In genomic region chr2:210476194-210477128, GRCh38 we compare ENCODE assay signal across 8 cellular contexts. TPM values are rescaled to one million over a fixed set of nuclear protein-coding genes. Genes with fewer than 3 reads are reported as not detected.
DNase-seq lines count a peak whose midpoint lies in the region; ATAC-seq and TF ChIP-seq lines count a peak whose summit lies in the region.

Gene LANCL1, minus strand, starts transcription at chr2:210476759. Its CDS starts 363 bp downstream, at chr2:210476396.

- no peak for TF ChIP-seq CTCF in GM20000 (IDR thresholded peaks at IDR 0.05; ENCODE audit: extremely low read depth, missing control alignments)

- H3K27ac ChIP-seq in mesenchymal stem cell (ENCODE audit: low read length, poor library complexity, severe bottlenecking), result peak within 1 kb of the TSS; percentile 67

- CTCF ChIA-PET in activated CD8-positive, alpha-beta memory T cell treated with anti-CD3 and anti-CD28 coated beads, Interleukin-2, amount 10 ng/mL, durations not matched to agents 7 days and 5 days (lab: Charles Lee), result interaction anchor here (3.2 kb wide), 1 partner anchor 27 kb away, joined by 12 read pairs; no protein-coding TSS in a partner anchor

- no peaks in the 10 kb centered on the region for H3K4me1 ChIP-seq in NT2/D1 (ENCODE audit: insufficient read depth, insufficient read length)
- H3K4me1 ChIP-seq in endocrine pancreas (ENCODE audit: control insufficient read depth, insufficient read depth, low read length), result peaks cover 5% of the 10 kb centered on the region
- H3K4me1 ChIP-seq in mesenchymal stem cell (ENCODE audit: control insufficient read depth, insufficient read depth, low read depth, low read length), result no peaks in the 10 kb centered on the region

- no peak within 1 kb of the TSS for H2BK5ac ChIP-seq in mesenchymal stem cell (ENCODE audit: low read depth, low read length, poor library complexity, severe bottlenecking)

- WGBS in mesenchymal stem cell, result under 1% methylated on average over 43 of the region's 49 CpGs

- no peak within 1 kb of the TSS for H2BK120ac ChIP-seq in mesenchymal stem cell (ENCODE audit: low read depth, low read length)

- H3K4me3 ChIP-seq in NT2/D1 (ENCODE audit: insufficient read length, low read depth) (peak within 1 kb of the TSS; percentile 75), endocrine pancreas (ENCODE audit: control insufficient read depth, insufficient read depth, low read length) (peak within 1 kb of the TSS; percentile 89), mesenchymal stem cell (ENCODE audit: insufficient read depth in 1 of 2, low read depth in 1 of 2, low read length in 2 of 2) (peak within 1 kb of the TSS; percentile 85 to 90)

- H3K36me3 ChIP-seq in NT2/D1 (ENCODE audit: insufficient read depth, insufficient read length, low read length) (peaks cover 18% of the 10 kb centered on the region), endocrine pancreas (ENCODE audit: control insufficient read depth, insufficient read depth, low read length) (no peaks in the 10 kb centered on the region), mesenchymal stem cell (ENCODE audit: control insufficient read depth in 1 of 2, insufficient read depth in 2 of 2, low read depth in 1 of 2, low read length in 2 of 2) (peaks cover 9 to 18% of the 10 kb centered on the region in 2 experiments)

- H3K9me3 ChIP-seq in NT2/D1 (ENCODE audit: insufficient read depth, low read length), result no peaks in the 10 kb centered on the region
- no peaks in the 10 kb centered on the region for H3K9me3 ChIP-seq in endocrine pancreas (ENCODE audit: control insufficient read depth, low read length)
- H3K9me3 ChIP-seq in mesenchymal stem cell (ENCODE audit: control insufficient read depth, low read length), result no peaks in the 10 kb centered on the region

- H3K36me3 Mint-ChIP-seq in activated CD8-positive, alpha-beta memory T cell treated with anti-CD3 and anti-CD28 coated beads, Interleukin-2, amount 10 ng/mL, durations not matched to agents 7 days and 5 days, result peaks cover 21% of the 10 kb centered on the region

- peak within 1 kb of the TSS in 1 of 2 experiments; percentile 95 for H3K18ac ChIP-seq in mesenchymal stem cell (ENCODE audit: low read depth in 1 of 2, low read length in 2 of 2)

- peak within 1 kb of the TSS in 1 of 2 experiments; percentile 3 for H3K4ac ChIP-seq in mesenchymal stem cell (ENCODE audit: low read depth in 1 of 2, low read length in 2 of 2)

- H3K9ac ChIP-seq in NT2/D1 (ENCODE audit: insufficient read length, low read depth) (peak within 1 kb of the TSS; percentile 87), endocrine pancreas (ENCODE audit: control insufficient read depth, insufficient read depth, low read length) (peak within 1 kb of the TSS; percentile 8), mesenchymal stem cell (ENCODE audit: low read length) (peak within 1 kb of the TSS; percentile 93)

- H4K91ac ChIP-seq in mesenchymal stem cell (ENCODE audit: low read length), result peak within 1 kb of the TSS; percentile 50

- DNase-seq in COLO668 (lab: John Stamatoyannopoulos, UW; ENCODE audit: unreplicated experiment) (peak; percentile 85), GM20000 (ENCODE audit: low spot score) (peak; percentile 90), HT-29 (ENCODE audit: low spot score) (peak; percentile 75), NT2/D1 (ENCODE audit: low read depth, low spot score) (peak; percentile 81), mesenchymal stem cell (peak; percentile 92)
- DNase-seq in activated CD8-positive, alpha-beta memory T cell treated with anti-CD3 and anti-CD28 coated beads, Interleukin-2, amount 10 ng/mL, durations not matched to agents 7 days and 5 days, result peak; percentile 92
- peak; percentile 62 for DNase-seq in stimulated activated CD8-positive, alpha-beta memory T cell treated with anti-CD3 and anti-CD28 coated beads, Interleukin-12 subunit alpha, Interleukin-12 subunit beta, amount 100 ng/mL, for 4 hours (ENCODE audit: low read depth)

- peak within 1 kb of the TSS; percentile 50 for H2BK15ac ChIP-seq in mesenchymal stem cell (ENCODE audit: low read depth, poor library complexity, severe bottlenecking)

- H3K4me1 Mint-ChIP-seq in activated CD8-positive, alpha-beta memory T cell treated with anti-CD3 and anti-CD28 coated beads, Interleukin-2, amount 10 ng/mL, durations not matched to agents 7 days and 5 days, result peaks cover 37% of the 10 kb centered on the region

- H3K27me3 ChIP-seq in NT2/D1 (ENCODE audit: insufficient read depth, insufficient read length), result no peaks in the 10 kb centered on the region
- no peaks in the 10 kb centered on the region for H3K27me3 ChIP-seq in endocrine pancreas (ENCODE audit: control insufficient read depth, insufficient read depth, low read length)
- H3K27me3 ChIP-seq in mesenchymal stem cell (ENCODE audit: control insufficient read depth in 1 of 2, insufficient read depth in 1 of 2, low read length in 2 of 2), result no peaks in the 10 kb centered on the region

- peak within 1 kb of the TSS; percentile 97 for H3K27ac Mint-ChIP-seq in activated CD8-positive, alpha-beta memory T cell treated with anti-CD3 and anti-CD28 coated beads, Interleukin-2, amount 10 ng/mL, durations not matched to agents 7 days and 5 days

- no peaks in the 10 kb centered on the region for H3K9me3 Mint-ChIP-seq in activated CD8-positive, alpha-beta memory T cell treated with anti-CD3 and anti-CD28 coated beads, Interleukin-2, amount 10 ng/mL, durations not matched to agents 7 days and 5 days (ENCODE audit: low read depth)

- H2BK12ac ChIP-seq in mesenchymal stem cell (ENCODE audit: low read length in 2 of 2), result no peak within 1 kb of the TSS

- peaks cover 18% of the 10 kb centered on the region for H3K79me1 ChIP-seq in mesenchymal stem cell (replicated peaks; ENCODE audit: low read length, poor library complexity, severe bottlenecking)

- H3K4me3 Mint-ChIP-seq in activated CD8-positive, alpha-beta memory T cell treated with anti-CD3 and anti-CD28 coated beads, Interleukin-2, amount 10 ng/mL, durations not matched to agents 7 days and 5 days, result peak within 1 kb of the TSS; percentile 90

- H2AFZ ChIP-seq in mesenchymal stem cell (ENCODE audit: low read depth, low read length), result peak within 1 kb of the TSS; percentile 72

- no peaks in the 10 kb centered on the region for H3K27me3 Mint-ChIP-seq in activated CD8-positive, alpha-beta memory T cell treated with anti-CD3 and anti-CD28 coated beads, Interleukin-2, amount 10 ng/mL, durations not matched to agents 7 days and 5 days

- no peak within 1 kb of the TSS for H3K14ac ChIP-seq in mesenchymal stem cell (ENCODE audit: low read length in 2 of 2)

- ATAC-seq in activated CD8-positive, alpha-beta memory T cell treated with anti-CD3 and anti-CD28 coated beads, Interleukin-2, amount 10 ng/mL, durations not matched to agents 7 days and 5 days, result peak; percentile 100

- peak within 1 kb of the TSS; percentile 83 for H3K4me2 ChIP-seq in mesenchymal stem cell (ENCODE audit: low read length, poor library complexity, severe bottlenecking)

- peak within 1 kb of the TSS; percentile 93 for H4K8ac ChIP-seq in mesenchymal stem cell (ENCODE audit: low read length)

- no peak within 1 kb of the TSS for H3K23ac ChIP-seq in mesenchymal stem cell (ENCODE audit: low read length in 2 of 2)

- no peak within 1 kb of the TSS for H2AK5ac ChIP-seq in mesenchymal stem cell (ENCODE audit: low read length, severe bottlenecking)

RNA-seq across cellular contexts. Expression of gene LANCL1, which starts in this region (rescaled TPM):
- total RNA-seq in HT-29 (2014; rRNA removed; shearing (Covaris generic)), result 5.3 and 5.4 TPM in 2 replicates
- 10 to 100 TPM; 34.7 to 37.9 TPM for total RNA-seq in activated CD8-positive, alpha-beta memory T cell treated with anti-CD3 and anti-CD28 coated beads, Interleukin-2, amount 10 ng/mL, durations not matched to agents 7 days and 5 days
- 29.4 TPM for polyA plus RNA-seq in mesenchymal stem cell (2013, experiment 1 of 2)
- 27.7 TPM for polyA plus RNA-seq in mesenchymal stem cell (2013, experiment 2 of 2)

Comparison
In these comparisons a context has a peak if more than half of its experiments do, and no peak if none do; other contexts are left out.
1. Peak in every context shown above with its lines: DNase-seq, ATAC-seq, H3K4me3 ChIP-seq and H3K27ac ChIP-seq.
2. H3K9ac ChIP-seq: peak in every context shown above with its lines; median percentile 93 in mesenchymal stem cell; 87 in NT2/D1; 8 in endocrine pancreas.